Comparison of ENCODE assay signal across 1 cellular context in genomic region chr3:106365061-106365691, GRCh38.
TF ChIP-seq lines count a peak whose summit lies in the region.

No MANE protein-coding gene starts in this region.

TF ChIP-seq in HepG2, 621 proteins besides CTCF, POLR2A, EP300 and RAD21 (continued from another document):
- TF ChIP-seq MLXIP (CRISPR knock-in tag; IDR thresholded peaks at IDR 0.05; ENCODE audit: borderline replicate concordance) (no peak), ZNF24 (IDR thresholded peaks at IDR 0.05) (no peak), DNMT3B (CRISPR knock-in tag; conservative IDR thresholded peaks at IDR 0.05) (no peak), ZNF589 (CRISPR knock-in tag; conservative IDR thresholded peaks at IDR 0.05) (no peak), ZKSCAN5 (CRISPR knock-in tag; IDR thresholded peaks at IDR 0.05) (no peak), ZNF672 (CRISPR knock-in tag; IDR thresholded peaks at IDR 0.05) (no peak), ZNF446 (CRISPR knock-in tag; IDR thresholded peaks at IDR 0.05) (no peak), IRX3 (CRISPR knock-in tag; IDR thresholded peaks at IDR 0.05; ENCODE audit: borderline replicate concordance, low read depth) (no peak), ZNF879 (CRISPR knock-in tag; IDR thresholded peaks at IDR 0.05) (no peak), ZNF282 (IDR thresholded peaks at IDR 0.05; ENCODE audit: partially characterized antibody) (no peak), TRIM24 (CRISPR knock-in tag; IDR thresholded peaks at IDR 0.05) (no peak), CREB1 (IDR thresholded peaks at IDR 0.05) (no peak), CREB1 (CRISPR knock-in tag; IDR thresholded peaks at IDR 0.05) (no peak), ZNF563 (CRISPR knock-in tag; IDR thresholded peaks at IDR 0.05) (no peak)
